ENCODE assay signal across 1 cellular context in the genomic region with DNA sequence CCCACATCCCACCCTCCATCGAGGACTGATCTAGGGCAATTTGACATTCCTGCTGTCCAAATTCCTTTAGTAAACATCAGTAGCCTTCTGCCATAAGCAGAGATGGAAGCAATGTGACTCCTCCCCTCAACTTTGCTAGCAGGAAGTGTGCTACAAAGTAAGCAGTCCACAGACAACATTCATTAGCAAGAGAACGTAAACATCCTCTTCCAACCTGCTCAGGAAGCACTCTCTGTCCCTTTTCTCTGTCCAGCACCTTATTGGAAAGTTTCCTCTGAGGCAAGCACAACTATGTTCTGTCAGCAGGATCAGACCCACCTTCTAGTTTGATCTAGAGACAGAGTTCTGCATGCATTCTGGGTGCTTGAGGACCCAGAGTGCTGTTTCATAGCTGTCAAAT.
TF ChIP-seq lines count a peak whose summit lies in the region.

No MANE protein-coding gene starts in this region.

TF ChIP-seq in WTC11, 78 proteins besides CTCF, POLR2A, EP300 and RAD21 (continued from another document):
- TF ChIP-seq, protein P1, sequence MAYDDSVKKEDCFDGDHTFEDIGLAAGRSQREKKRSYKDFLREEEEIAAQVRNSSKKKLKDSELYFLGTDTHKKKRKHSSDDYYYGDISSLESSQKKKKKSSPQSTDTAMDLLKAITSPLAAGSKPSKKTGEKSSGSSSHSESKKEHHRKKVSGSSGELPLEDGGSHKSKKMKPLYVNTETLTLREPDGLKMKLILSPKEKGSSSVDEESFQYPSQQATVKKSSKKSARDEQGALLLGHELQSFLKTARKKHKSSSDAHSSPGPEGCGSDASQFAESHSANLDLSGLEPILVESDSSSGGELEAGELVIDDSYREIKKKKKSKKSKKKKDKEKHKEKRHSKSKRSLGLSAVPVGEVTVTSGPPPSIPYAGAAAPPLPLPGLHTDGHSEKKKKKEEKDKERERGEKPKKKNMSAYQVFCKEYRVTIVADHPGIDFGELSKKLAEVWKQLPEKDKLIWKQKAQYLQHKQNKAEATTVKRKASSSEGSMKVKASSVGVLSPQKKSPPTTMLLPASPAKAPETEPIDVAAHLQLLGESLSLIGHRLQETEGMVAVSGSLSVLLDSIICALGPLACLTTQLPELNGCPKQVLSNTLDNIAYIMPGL (CRISPR knock-in tag; IDR thresholded peaks at IDR 0.05), result no peak
- TF ChIP-seq FOXK1 (CRISPR knock-in tag; IDR thresholded peaks at IDR 0.05), result peak; percentile 46; the same call in 1 of the 2 replicates
